ENCODE assay signal across 9 cellular contexts in genomic region chr19:10292789-10293636, GRCh38. TPM values are rescaled to one million over a fixed set of nuclear protein-coding genes. Genes with fewer than 3 reads are reported as not detected.
DNase-seq lines count a peak whose midpoint lies in the region; ATAC-seq and TF ChIP-seq lines count a peak whose summit lies in the region.
"Had no signal": no experiment of that assay in that cellular context is flagged by ENCODE, and none has a peak within 500 bp of the region (broad histone marks: within the 10 kb centered on the region; RNA-seq: fewer than 3 reads in every experiment).

No MANE protein-coding gene starts in this region.

- peaks cover 81% of the 10 kb centered on the region for H3K4me1 ChIP-seq in CD4-positive, CD25-positive, alpha-beta regulatory T cell (ENCODE audit: control insufficient read depth, insufficient read depth, low read length, poor library complexity, severe bottlenecking)
- peaks cover 28% of the 10 kb centered on the region for H3K4me1 ChIP-seq in KMS-11 (ENCODE audit: low read depth, poor library complexity, severe bottlenecking)

- no peak overlapping the region for H3K27ac ChIP-seq in CD4-positive, CD25-positive, alpha-beta regulatory T cell (ENCODE audit: insufficient read depth, low read length, poor library complexity, severe bottlenecking)
- H3K27ac ChIP-seq in KMS-11 (no peak overlapping the region), brain microvascular endothelial cell (no peak overlapping the region)
- H3K27ac ChIP-seq: VCaP had no signal

- H3K9me3 ChIP-seq in CD4-positive, CD25-positive, alpha-beta regulatory T cell (ENCODE audit: control insufficient read depth in 2 of 2, low read length in 2 of 2) = no peaks in the 10 kb centered on the region

- peak overlapping the region; percentile 88; the same call in 1 of the 2 replicates for H3K4me2 ChIP-seq in KMS-11

- DNase-seq in CD4-positive, CD25-positive, alpha-beta regulatory T cell = no peak
- DNase-seq in ecto neural progenitor cell (ENCODE audit: low spot score) (peak; percentile 59), neural crest cell (ENCODE audit: low read depth, low spot score) (no peak), cerebellar cortex (ENCODE audit: low spot score) (no peak), brain microvascular endothelial cell (no peak)

- ATAC-seq in CD4-positive, CD25-positive, alpha-beta regulatory T cell (ENCODE audit: low read depth in 2 of 2) = no peak
- no peak for ATAC-seq in HG02970 (IDR thresholded peaks at IDR 0.05; ENCODE audit: low FRiP score, unreplicated experiment)
- ATAC-seq in HG03025 (IDR thresholded peaks at IDR 0.05; ENCODE audit: low FRiP score, unreplicated experiment) = no peak

- peak overlapping the region; percentile 58; the same call in 1 of the 2 replicates for H2AFZ ChIP-seq in KMS-11 (ENCODE audit: low read depth)

- H3K4me3 ChIP-seq in CD4-positive, CD25-positive, alpha-beta regulatory T cell (ENCODE audit: low read depth, low read length) = no peak overlapping the region
- no peak overlapping the region for H3K4me3 ChIP-seq in KMS-11 (IDR thresholded peaks at IDR 0.05; ENCODE audit: insufficient read depth, low read depth, low read length)
- H3K4me3 ChIP-seq in brain microvascular endothelial cell (ENCODE audit: low read depth, low read length) = no peak overlapping the region

- H3K27me3 Mint-ChIP-seq in CD4-positive, CD25-positive, alpha-beta regulatory T cell = peaks cover 75% of the 10 kb centered on the region
- peaks cover 98% of the 10 kb centered on the region for H3K27me3 Mint-ChIP-seq in neural crest cell (ENCODE audit: low read depth)

- H3K9ac ChIP-seq in KMS-11 = no peak overlapping the region

- H3K27me3 ChIP-seq in CD4-positive, CD25-positive, alpha-beta regulatory T cell (ENCODE audit: control insufficient read depth, insufficient read depth, low read length) = peaks cover 5% of the 10 kb centered on the region
- H3K27me3 ChIP-seq in KMS-11 (ENCODE audit: insufficient read depth, low read depth) (peaks cover 26% of the 10 kb centered on the region), brain microvascular endothelial cell (replicated peaks) (peaks cover 60% of the 10 kb centered on the region)

- no peaks in the 10 kb centered on the region for H3K36me3 ChIP-seq in CD4-positive, CD25-positive, alpha-beta regulatory T cell (ENCODE audit: control insufficient read depth, insufficient read depth, low read length)
- no peaks in the 10 kb centered on the region for H3K36me3 ChIP-seq in KMS-11 (ENCODE audit: insufficient read depth)
- no peaks in the 10 kb centered on the region for H3K36me3 ChIP-seq in brain microvascular endothelial cell (replicated peaks)

- H3K4me3 Mint-ChIP-seq in CD4-positive, CD25-positive, alpha-beta regulatory T cell = peak overlapping the region; percentile 82 to 90 (median 86)
- H3K4me3 Mint-ChIP-seq in neural crest cell = peak overlapping the region; percentile 59

- peaks cover 0 to 66% (median 23%) of the 10 kb centered on the region in 4 donors for H3K4me1 Mint-ChIP-seq in CD4-positive, CD25-positive, alpha-beta regulatory T cell
- peaks cover 27% of the 10 kb centered on the region for H3K4me1 Mint-ChIP-seq in neural crest cell

- peaks cover 0 to 4% (median 0%) of the 10 kb centered on the region in 7 donors for H3K9me3 Mint-ChIP-seq in CD4-positive, CD25-positive, alpha-beta regulatory T cell
- no peaks in the 10 kb centered on the region for H3K9me3 Mint-ChIP-seq in neural crest cell

- H3K36me3 Mint-ChIP-seq in CD4-positive, CD25-positive, alpha-beta regulatory T cell = no peaks in the 10 kb centered on the region
- no peaks in the 10 kb centered on the region for H3K36me3 Mint-ChIP-seq in neural crest cell (ENCODE audit: low read depth)

- in situ Hi-C loops in brain microvascular endothelial cell (cut with HindIII; ENCODE audit: low pct_ligation_motif_present, low sequenced_read_pairs) = no loop called here

- no peaks in the 10 kb centered on the region for H3K79me2 ChIP-seq in KMS-11 (ENCODE audit: insufficient read depth, low read depth)

- no peaks in the 10 kb centered on the region for H4K20me1 ChIP-seq in KMS-11 (ENCODE audit: insufficient read depth)

- TF ChIP-seq CTCF in KMS-11 (conservative IDR thresholded peaks at IDR 0.05; ENCODE audit: low read depth, low read length) = no peak
- TF ChIP-seq CTCF in neural crest cell (conservative IDR thresholded peaks at IDR 0.05) = no peak
- TF ChIP-seq CTCF in brain microvascular endothelial cell (IDR thresholded peaks at IDR 0.05; ENCODE audit: low read depth, low read length, missing control alignments) = no peak

- H3K27ac Mint-ChIP-seq in CD4-positive, CD25-positive, alpha-beta regulatory T cell = peak overlapping the region in 2 of 3 donors; percentile 49 to 58
- no peak overlapping the region for H3K27ac Mint-ChIP-seq in neural crest cell (ENCODE audit: unreplicated experiment)

RNA-seq across cellular contexts. Expression of gene ICAM5, which starts 3.3 kb away (rescaled TPM):
- 0.20 TPM for total RNA-seq in CD4-positive, CD25-positive, alpha-beta regulatory T cell
- not detected for polyA plus RNA-seq in CD4-positive, CD25-positive, alpha-beta regulatory T cell
- not detected in 2 replicates for total RNA-seq in neural crest cell

RNA-seq across cellular contexts. Expression of gene ICAM4, which starts 6.3 kb away (rescaled TPM):
- 0.67 TPM for total RNA-seq in CD4-positive, CD25-positive, alpha-beta regulatory T cell
- polyA plus RNA-seq in CD4-positive, CD25-positive, alpha-beta regulatory T cell = under 1 TPM; 0.20 to 0.67 (median 0.41) TPM
- not detected in 2 replicates for total RNA-seq in neural crest cell

RNA-seq across cellular contexts. Expression of gene ZGLP1, which starts 16.6 kb away (rescaled TPM):
- 2.8 TPM for total RNA-seq in CD4-positive, CD25-positive, alpha-beta regulatory T cell
- under 1 TPM in 1 of 4 donors, not detected in 3; 0.32 TPM for polyA plus RNA-seq in CD4-positive, CD25-positive, alpha-beta regulatory T cell
- 10.4 and 11.3 TPM in 2 replicates for total RNA-seq in neural crest cell

RNA-seq across cellular contexts. Expression of gene ICAM1, which starts 22.1 kb away (rescaled TPM):
- total RNA-seq in CD4-positive, CD25-positive, alpha-beta regulatory T cell = 13.7 TPM
- polyA plus RNA-seq in CD4-positive, CD25-positive, alpha-beta regulatory T cell = 1 to 10 TPM; 4.8 to 8.2 (median 6.9) TPM
- 0.14 and 0.23 TPM in 2 replicates for total RNA-seq in neural crest cell

RNA-seq across cellular contexts. Expression of gene FDX2, which starts 22.8 kb away (rescaled TPM):
- 3.5 TPM for total RNA-seq in CD4-positive, CD25-positive, alpha-beta regulatory T cell
- 10 to 100 TPM; 13.1 to 16.5 (median 13.5) TPM for polyA plus RNA-seq in CD4-positive, CD25-positive, alpha-beta regulatory T cell
- total RNA-seq in neural crest cell = 20.0 and 22.5 TPM in 2 replicates
